In genomic region chr17:32894245-32894644, GRCh38 we compare ENCODE assay signal across 30 cellular contexts. TPM values are rescaled to one million over a fixed set of nuclear protein-coding genes. Genes with fewer than 3 reads are reported as not detected.
DNase-seq lines count a peak whose midpoint lies in the region; ATAC-seq, FAIRE-seq and TF ChIP-seq lines count a peak whose summit lies in the region.
"Had no signal": no experiment of that assay in that cellular context is flagged by ENCODE, and none has a peak within 500 bp of the region (broad histone marks: within the 10 kb centered on the region; RNA-seq: fewer than 3 reads in every experiment).

No MANE protein-coding gene starts in this region.

- H3K9me3 Mint-ChIP-seq in Caco-2 (ENCODE audit: unreplicated experiment) (no peaks in the 10 kb centered on the region), nephron progenitor cell (peaks cover 9% of the 10 kb centered on the region)
- H3K9me3 Mint-ChIP-seq: activated B cell treated with CpG ODN at 0.5 μM for 24 hours; CD8-positive, alpha-beta memory T cell; H9; IgD-negative memory B cell; natural killer cell treated with Interleukin-12 subunit alpha and Interleukin-12 subunit beta and Interleukin-15 and Interleukin-18, amount 100 ng/mL, for 72 hours; stimulated activated naive CD8-positive, alpha-beta T cell treated with anti-CD3 and anti-CD28 coated beads, Interleukin-15, amount 100 ng/mL, for 72 hours had no signal

- POLR2A ChIA-PET in Caco-2 (lab: Charles Lee), result interaction anchor here (0.6 kb wide), 1 partner anchor 30 kb away, joined by 3 read pairs; no protein-coding TSS in a partner anchor

- CTCF ChIA-PET in Caco-2 (lab: Charles Lee), result interaction anchor here (1.9 kb wide), 1 partner anchor 15 kb away, joined by 7 read pairs; no protein-coding TSS in a partner anchor

- H3K4me1 Mint-ChIP-seq in Caco-2 (ENCODE audit: low read depth, unreplicated experiment) (peaks cover 29% of the 10 kb centered on the region), nephron progenitor cell (peaks cover 5% of the 10 kb centered on the region)
- H3K4me1 Mint-ChIP-seq: activated B cell treated with CpG ODN at 0.5 μM for 24 hours; CD8-positive, alpha-beta memory T cell; H9; IgD-negative memory B cell; stimulated activated naive CD8-positive, alpha-beta T cell treated with anti-CD3 and anti-CD28 coated beads, Interleukin-15, amount 100 ng/mL, for 72 hours had no signal

- DNase-seq in Caco-2, result peak in 1 of 2 experiments; percentile 49
- peak; percentile 67 for DNase-seq in OCI-M1 (lab: John Stamatoyannopoulos, UW)
- DNase-seq in bronchial epithelial cell (ENCODE audit: low read depth), result peak; percentile 88
- DNase-seq in keratinocyte (ENCODE audit: low read depth, low spot score), result no peak
- no peak for DNase-seq in GM19239 (ENCODE audit: insufficient read length, low spot score)
- DNase-seq in activated CD4-positive, CD25-positive, alpha-beta regulatory T cell (lab: John Stamatoyannopoulos, UW), result no peak
- DNase-seq in nephron progenitor cell, result no peak
- DNase-seq: activated B cell treated with CpG ODN at 0.5 μM for 24 hours; activated CD8-positive, alpha-beta memory T cell treated with anti-CD3 and anti-CD28 coated beads, Interleukin-2, amount 10 ng/mL, durations not matched to agents 7 days and 5 days; activated naive CD4-positive, alpha-beta T cell treated with Interleukin-2 at 50 U/mL for 16 hours; activated T-cell treated with anti-CD3 and anti-CD28 coated beads, Interleukin-2, amount 50 U/mL, for 48 hours; BE2C; CD8-positive, alpha-beta memory T cell; cerebellar nuclear complex; effector CD4-positive, alpha-beta T cell; gastrocnemius medialis; GF-D8; H9; NCI-H1436; NCI-H2107; NCI-H446; NCI-H82; stimulated activated naive CD8-positive, alpha-beta T cell treated with anti-CD3 and anti-CD28 coated beads, Interleukin-15, amount 100 ng/mL, for 72 hours; T-helper 2 cell had no signal

- no peaks in the 10 kb centered on the region for H3K9me1 ChIP-seq in keratinocyte (ENCODE audit: control insufficient read depth, extremely low read depth, insufficient read depth, low read length)

- no peaks in the 10 kb centered on the region for H4K20me1 ChIP-seq in keratinocyte (ENCODE audit: control insufficient read depth, extremely low read depth, insufficient read depth, low read length)

- H3K9ac ChIP-seq in keratinocyte (ENCODE audit: control insufficient read depth, extremely low read depth, insufficient read depth, low read length), result no peak overlapping the region

- ATAC-seq in GM18907 (IDR thresholded peaks at IDR 0.05; ENCODE audit: unreplicated experiment), result no peak
- ATAC-seq: activated CD8-positive, alpha-beta memory T cell treated with anti-CD3 and anti-CD28 coated beads, Interleukin-2, amount 10 ng/mL, durations not matched to agents 7 days and 5 days; esophagus mucosa; gastrocnemius medialis; natural killer cell treated with Interleukin-12 subunit alpha and Interleukin-12 subunit beta and Interleukin-15 and Interleukin-18, amount 100 ng/mL, for 72 hours; stimulated activated naive CD8-positive, alpha-beta T cell treated with anti-CD3 and anti-CD28 coated beads, Interleukin-15, amount 100 ng/mL, for 72 hours had no signal

- FAIRE-seq in bronchial epithelial cell (lab: Jason Lieb, UNC) (no peak), keratinocyte (lab: Jason Lieb, UNC) (peak; percentile 76), GM19239 (lab: Jason Lieb, UNC) (no peak)

- peak overlapping the region; percentile 5 for H2AFZ ChIP-seq in keratinocyte (ENCODE audit: control insufficient read depth, low read length)

- dilution Hi-C loops in keratinocyte (cut with MboI; ENCODE audit: extremely low pct_ligation_motif_present, low sequenced_read_pairs), result no loop called here

- 0 out of 2 replicates have a peak, but pooled peaks cover 2% of the 10 kb centered on the region for H3K36me3 ChIP-seq in Caco-2 (ENCODE audit: control insufficient read depth, insufficient read depth, low read length)
- no peaks in the 10 kb centered on the region for H3K36me3 ChIP-seq in bronchial epithelial cell (ENCODE audit: control insufficient read depth, insufficient read depth, low read length)
- no peaks in the 10 kb centered on the region for H3K36me3 ChIP-seq in keratinocyte (ENCODE audit: control insufficient read depth in 2 of 2, extremely low read depth in 1 of 2, insufficient read depth in 2 of 2, low read length in 2 of 2)
- H3K36me3 ChIP-seq: BE2C, gastrocnemius medialis had no signal

- H3K27ac Mint-ChIP-seq in Caco-2 (ENCODE audit: unreplicated experiment) (peak overlapping the region; percentile 48), nephron progenitor cell (no peak overlapping the region)
- H3K27ac Mint-ChIP-seq: activated B cell treated with CpG ODN at 0.5 μM for 24 hours; activated CD8-positive, alpha-beta memory T cell treated with anti-CD3 and anti-CD28 coated beads, Interleukin-2, amount 10 ng/mL, durations not matched to agents 7 days and 5 days; CD8-positive, alpha-beta memory T cell; H9; natural killer cell treated with Interleukin-12 subunit alpha and Interleukin-12 subunit beta and Interleukin-15 and Interleukin-18, amount 100 ng/mL, for 72 hours; stimulated activated naive CD8-positive, alpha-beta T cell treated with anti-CD3 and anti-CD28 coated beads, Interleukin-15, amount 100 ng/mL, for 72 hours had no signal

- peaks cover 27% of the 10 kb centered on the region for H3K4me1 ChIP-seq in Caco-2
- H3K4me1 ChIP-seq in keratinocyte (ENCODE audit: control insufficient read depth, extremely low read depth, insufficient read depth, low read length), result peaks cover 22% of the 10 kb centered on the region
- H3K4me1 ChIP-seq: BE2C, gastrocnemius medialis had no signal

- H3K4me3 ChIP-seq in Caco-2 (ENCODE audit: low read depth, low read length), result no peak overlapping the region
- H3K4me3 ChIP-seq in bronchial epithelial cell (ENCODE audit: low read depth, low read length), result no peak overlapping the region
- H3K4me3 ChIP-seq in keratinocyte (ENCODE audit: control insufficient read depth in 2 of 3, extremely low read depth in 1 of 3, insufficient read depth in 2 of 3, low read depth in 1 of 3, low read length in 3 of 3), result no peak overlapping the region
- H3K4me3 ChIP-seq: gastrocnemius medialis, SK-N-MC had no signal

- TF ChIP-seq CTCF in Caco-2 (IDR thresholded peaks at IDR 0.05; ENCODE audit: insufficient read depth in 1 of 2, low read depth in 1 of 2, low read length in 1 of 2, severe bottlenecking in 1 of 2, unreplicated experiment in 1 of 2), result no peak
- TF ChIP-seq CTCF in bronchial epithelial cell (IDR thresholded peaks at IDR 0.05; ENCODE audit: insufficient read depth, low read length, severe bottlenecking), result no peak
- TF ChIP-seq CTCF in keratinocyte (optimal IDR thresholded peaks at IDR 0.05 in 1 of 3, IDR thresholded peaks at IDR 0.05 in 1 of 3, conservative IDR thresholded peaks at IDR 0.05 in 1 of 3; ENCODE audit: extremely low read depth in 1 of 3, insufficient read depth in 2 of 3, low read length in 3 of 3), result no peak
- no peak for TF ChIP-seq CTCF in nephron progenitor cell (IDR thresholded peaks at IDR 0.05)

- no TSS peak for BruUV-seq in Caco-2 (replicated peaks; lab: Mats Ljungman, UMichigan)

- peak overlapping the region; percentile 20 for H3K4me2 ChIP-seq in keratinocyte (ENCODE audit: control insufficient read depth, extremely low read depth, insufficient read depth, low read depth, low read length)

- H3K27ac ChIP-seq in keratinocyte (ENCODE audit: control insufficient read depth, insufficient read depth, low read length), result no peak overlapping the region
- H3K27ac ChIP-seq: gastrocnemius medialis, RWPE1, SK-N-MC had no signal

- no peaks in the 10 kb centered on the region for H3K27me3 Mint-ChIP-seq in Caco-2 (ENCODE audit: insufficient read depth, unreplicated experiment)
- no peaks in the 10 kb centered on the region for H3K27me3 Mint-ChIP-seq in nephron progenitor cell (ENCODE audit: low read depth, poor library complexity)

- H3K36me3 Mint-ChIP-seq in Caco-2 (ENCODE audit: insufficient read depth, unreplicated experiment), result no peaks in the 10 kb centered on the region
- H3K36me3 Mint-ChIP-seq in nephron progenitor cell (ENCODE audit: low read depth), result no peaks in the 10 kb centered on the region
- H3K36me3 Mint-ChIP-seq: activated CD8-positive, alpha-beta memory T cell treated with anti-CD3 and anti-CD28 coated beads, Interleukin-2, amount 10 ng/mL, durations not matched to agents 7 days and 5 days; CD8-positive, alpha-beta memory T cell; IgD-negative memory B cell; natural killer cell treated with Interleukin-12 subunit alpha and Interleukin-12 subunit beta and Interleukin-15 and Interleukin-18, amount 100 ng/mL, for 72 hours had no signal

- no peaks in the 10 kb centered on the region for H3K79me2 ChIP-seq in keratinocyte (ENCODE audit: control insufficient read depth, insufficient read depth, low read length)

- intact Hi-C loops in Caco-2 (cut with micrococcal nuclease; ENCODE audit: unreplicated experiment), result no loop called here

- no peak overlapping the region for H3K4me3 Mint-ChIP-seq in Caco-2 (ENCODE audit: unreplicated experiment)
- H3K4me3 Mint-ChIP-seq in nephron progenitor cell, result no peak overlapping the region
- H3K4me3 Mint-ChIP-seq: activated B cell treated with CpG ODN at 0.5 μM for 24 hours; activated CD8-positive, alpha-beta memory T cell treated with anti-CD3 and anti-CD28 coated beads, Interleukin-2, amount 10 ng/mL, durations not matched to agents 7 days and 5 days; CD8-positive, alpha-beta memory T cell; H9; IgD-negative memory B cell; natural killer cell treated with Interleukin-12 subunit alpha and Interleukin-12 subunit beta and Interleukin-15 and Interleukin-18, amount 100 ng/mL, for 72 hours; stimulated activated naive CD8-positive, alpha-beta T cell treated with anti-CD3 and anti-CD28 coated beads, Interleukin-15, amount 100 ng/mL, for 72 hours had no signal

- no peaks in the 10 kb centered on the region for H3K27me3 ChIP-seq in Caco-2 (replicated peaks; ENCODE audit: control insufficient read depth, insufficient read depth, low read length)
- H3K27me3 ChIP-seq in bronchial epithelial cell (ENCODE audit: control insufficient read depth, insufficient read depth, low read length), result no peaks in the 10 kb centered on the region
- no peaks in the 10 kb centered on the region for H3K27me3 ChIP-seq in keratinocyte (ENCODE audit: control insufficient read depth, extremely low read depth, insufficient read depth, low read length)
- H3K27me3 ChIP-seq: BE2C, gastrocnemius medialis had no signal

- peaks cover 7% of the 10 kb centered on the region for H3K9me3 ChIP-seq in Caco-2
- no peaks in the 10 kb centered on the region for H3K9me3 ChIP-seq in keratinocyte (ENCODE audit: control insufficient read depth, low read depth, low read length)
- H3K9me3 ChIP-seq: BE2C, gastrocnemius medialis had no signal

RNA-seq across cellular contexts. Expression of gene MYO1D, which starts 17.3 kb away (rescaled TPM):
- 193 and 206 TPM in 2 replicates for total RNA-seq in Caco-2 (2022)
- 35.8 and 42.9 TPM in 2 replicates for total RNA-seq in bronchial epithelial cell
- polyA plus RNA-seq in keratinocyte, result 29.9 to 51.2 TPM (median 33.7 TPM) in 3 replicates
- 42.4 TPM for polyA plus RNA-seq in keratinocyte (2011; ENCODE audit: low read depth)
- 40.7 and 67.2 TPM in 2 replicates for polyA plus RNA-seq in keratinocyte (2011; cell fraction: cytosol; rRNA removed)
- polyA plus RNA-seq in keratinocyte (2011; cell fraction: nucleus; rRNA removed), result 61.5 and 70.9 TPM in 2 replicates
- 35.7 and 37.8 TPM in 2 replicates for polyA plus RNA-seq in keratinocyte (2012; ENCODE audit: low replicate concordance)
- polyA minus RNA-seq in keratinocyte, result 58.4 to 79.1 TPM (median 69.4 TPM) in 3 replicates
- polyA minus RNA-seq in keratinocyte (2011; cell fraction: cytosol; rRNA and poly(A)+ RNA removed), result 53.9 TPM
- polyA minus RNA-seq in keratinocyte (2011; cell fraction: nucleus; rRNA and poly(A)+ RNA removed), result 68.4 and 110 TPM in 2 replicates

RNA-seq across cellular contexts. Expression of gene TMEM98, which starts 33.7 kb away (rescaled TPM):
- total RNA-seq in Caco-2 (2022) (189 and 229 TPM in 2 replicates), bronchial epithelial cell (22.4 and 32.0 TPM in 2 replicates)
- polyA plus RNA-seq in keratinocyte, result 66.8 to 93.6 TPM (median 83.4 TPM) in 3 replicates
- 3.9 TPM for polyA plus RNA-seq in keratinocyte (2011; ENCODE audit: low read depth)
- 71.3 and 96.3 TPM in 2 replicates for polyA plus RNA-seq in keratinocyte (2011; cell fraction: cytosol; rRNA removed)
- 82.1 and 100 TPM in 2 replicates for polyA plus RNA-seq in keratinocyte (2011; cell fraction: nucleus; rRNA removed)
- polyA plus RNA-seq in keratinocyte (2012; ENCODE audit: low replicate concordance), result 10.9 and 43.1 TPM in 2 replicates
- 55.1 to 118 TPM (median 103 TPM) in 3 replicates for polyA minus RNA-seq in keratinocyte
- polyA minus RNA-seq in keratinocyte (2011; cell fraction: cytosol; rRNA and poly(A)+ RNA removed), result 71.7 TPM
- 26.1 and 46.0 TPM in 2 replicates for polyA minus RNA-seq in keratinocyte (2011; cell fraction: nucleus; rRNA and poly(A)+ RNA removed)
- total RNA-seq: activated B cell treated with CpG ODN at 0.5 μM for 24 hours had no signal
- polyA plus RNA-seq: CD8-positive, alpha-beta memory T cell; IgD-negative memory B cell had no signal

Comparison
In these comparisons a context has a peak if more than half of its experiments do, and no peak if none do; other contexts are left out.
1. DNase-seq: peak in OCI-M1 (single experiment) and bronchial epithelial cell (single experiment); none in keratinocyte (single experiment), GM19239 (single experiment), activated CD4-positive, CD25-positive, alpha-beta regulatory T cell (0 of 4) and nephron progenitor cell (single experiment).